1 cellular context compared by ENCODE assay signal in the genomic region with DNA sequence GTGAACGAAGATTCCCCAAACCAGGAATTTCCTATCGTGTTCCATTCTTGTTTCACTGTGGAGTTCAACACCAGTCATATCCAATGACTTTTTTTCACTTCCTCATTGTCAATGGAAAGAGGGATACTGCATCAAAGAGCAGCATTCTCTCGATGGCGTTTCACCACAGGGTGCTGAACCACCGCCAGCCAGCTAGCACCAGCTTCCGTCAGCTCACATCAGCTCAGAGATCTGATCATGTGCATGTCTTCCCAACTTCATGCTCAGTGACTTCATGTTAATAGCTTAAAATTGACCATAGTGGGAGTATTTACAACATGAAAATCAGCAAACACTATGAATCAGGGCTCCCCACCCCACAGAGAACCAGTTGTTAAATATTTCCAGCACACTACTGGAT.
TF ChIP-seq lines count a peak whose summit lies in the region.

No MANE protein-coding gene starts in this region.

TF ChIP-seq in H1, 55 proteins besides CTCF, POLR2A, EP300 and RAD21:
- TF ChIP-seq, protein P1, sequence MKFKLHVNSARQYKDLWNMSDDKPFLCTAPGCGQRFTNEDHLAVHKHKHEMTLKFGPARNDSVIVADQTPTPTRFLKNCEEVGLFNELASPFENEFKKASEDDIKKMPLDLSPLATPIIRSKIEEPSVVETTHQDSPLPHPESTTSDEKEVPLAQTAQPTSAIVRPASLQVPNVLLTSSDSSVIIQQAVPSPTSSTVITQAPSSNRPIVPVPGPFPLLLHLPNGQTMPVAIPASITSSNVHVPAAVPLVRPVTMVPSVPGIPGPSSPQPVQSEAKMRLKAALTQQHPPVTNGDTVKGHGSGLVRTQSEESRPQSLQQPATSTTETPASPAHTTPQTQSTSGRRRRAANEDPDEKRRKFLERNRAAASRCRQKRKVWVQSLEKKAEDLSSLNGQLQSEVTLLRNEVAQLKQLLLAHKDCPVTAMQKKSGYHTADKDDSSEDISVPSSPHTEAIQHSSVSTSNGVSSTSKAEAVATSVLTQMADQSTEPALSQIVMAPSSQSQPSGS (IDR thresholded peaks at IDR 0.05; ENCODE audit: low read length), result no peak
- TF ChIP-seq JUND (IDR thresholded peaks at IDR 0.05; ENCODE audit: low read length) (no peak), TAF7 (optimal IDR thresholded peaks at IDR 0.05; ENCODE audit: borderline replicate concordance, low read depth, low read length) (no peak)
